In the genomic region with DNA sequence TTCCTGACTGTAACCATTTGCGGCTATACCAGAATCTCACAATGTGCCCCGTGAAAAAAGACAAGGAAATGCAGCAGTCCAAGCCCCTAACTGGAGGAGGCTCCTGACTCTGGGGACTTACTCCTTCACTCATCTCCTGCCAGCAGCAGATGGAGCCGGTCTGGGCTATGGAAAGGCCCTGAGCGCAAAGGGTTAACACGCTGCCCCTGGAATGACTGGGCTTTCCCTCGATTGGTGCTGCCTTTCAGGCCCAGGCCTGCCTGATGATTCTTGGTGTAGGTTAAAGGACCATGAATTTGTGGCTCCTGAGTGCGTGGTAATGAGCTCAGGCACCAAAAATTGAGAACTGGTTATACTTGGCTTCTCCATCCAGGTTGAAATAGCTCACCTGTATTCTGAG, we compare ENCODE assay signal across 17 cellular contexts. TPM values are rescaled to one million over a fixed set of nuclear protein-coding genes. Genes with fewer than 3 reads are reported as not detected.
A peak's percentile ranks its signal among the peaks of the same experiment; 100 is the strongest.
DNase-seq lines count a peak whose midpoint lies in the region; ATAC-seq and TF ChIP-seq lines count a peak whose summit lies in the region.
"Had no signal": no experiment of that assay in that cellular context is flagged by ENCODE, and none has a peak within 500 bp of the region (broad histone marks: within the 10 kb centered on the region; RNA-seq: fewer than 3 reads in every experiment).

No MANE protein-coding gene starts in this region.

- H3K4me1 ChIP-seq in right atrium auricular region: peaks cover 0 to 32% of the 10 kb centered on the region in 2 donors
- H3K4me1 ChIP-seq in breast epithelium: peaks cover 0 to 5% of the 10 kb centered on the region in 2 donors
- H3K4me1 ChIP-seq in iPS DF 6.9 (ENCODE audit: control insufficient read depth, insufficient read depth, low read length): no peaks in the 10 kb centered on the region
- H3K4me1 ChIP-seq in SJCRH30: no peaks in the 10 kb centered on the region
- H3K4me1 ChIP-seq: BE2C had no signal

- H3K27me3 ChIP-seq in right atrium auricular region (no peaks in the 10 kb centered on the region), breast epithelium (no peaks in the 10 kb centered on the region), iPS DF 6.9 (ENCODE audit: control insufficient read depth, insufficient read depth, low read length) (no peaks in the 10 kb centered on the region), SJCRH30 (no peaks in the 10 kb centered on the region)
- H3K27me3 ChIP-seq: BE2C had no signal

- in situ Hi-C loops in G401 (cut with HindIII; ENCODE audit: low sequenced_read_pairs): no loop called here

- H3K36me3 ChIP-seq in right atrium auricular region (no peaks in the 10 kb centered on the region), breast epithelium (no peaks in the 10 kb centered on the region), iPS DF 6.9 (ENCODE audit: control insufficient read depth, insufficient read depth, low read length) (no peaks in the 10 kb centered on the region), SJCRH30 (no peaks in the 10 kb centered on the region)
- H3K36me3 ChIP-seq: BE2C had no signal

- H3K9me3 ChIP-seq in right atrium auricular region (peaks cover 0 to 5% of the 10 kb centered on the region in 2 donors), breast epithelium (no peaks in the 10 kb centered on the region), iPS DF 6.9 (ENCODE audit: control insufficient read depth, insufficient read depth, low read length) (no peaks in the 10 kb centered on the region), SJCRH30 (replicated peaks) (no peaks in the 10 kb centered on the region)
- H3K9me3 ChIP-seq: BE2C had no signal

- intact Hi-C loops in left cardiac atrium (cut with DNase I) (no loop called here), breast epithelium (cut with DNase I; ENCODE audit: low total_unique reads) (no loop called here)

- H3K4me3 ChIP-seq in right atrium auricular region (no peak overlapping the region), breast epithelium (no peak overlapping the region), iPS DF 6.9 (ENCODE audit: low read length) (no peak overlapping the region), SJCRH30 (no peak overlapping the region)
- H3K4me3 ChIP-seq: skin epidermis had no signal

- WGBS in iPS DF 6.9 (ENCODE audit: insufficient coverage, insufficient read length): no CpG with 5 or more reads among the region's 7 CpGs

- no peak for TF ChIP-seq CTCF in right atrium auricular region (IDR thresholded peaks at IDR 0.05)
- TF ChIP-seq CTCF in breast epithelium (IDR thresholded peaks at IDR 0.05): no peak

- H3K27ac ChIP-seq in right atrium auricular region (peak overlapping the region; percentile 36 to 59), breast epithelium (peak overlapping the region; percentile 43 to 80), iPS DF 6.9 (ENCODE audit: low read length) (no peak overlapping the region), SJCRH30 (no peak overlapping the region)

- ATAC-seq in left cardiac atrium: no peak
- ATAC-seq: activated T-helper 17 cell treated with anti-CD3 and anti-CD28 coated beads, Interleukin-2, amount 50 U/mL, for 72 hours; PC-3; stimulated activated naive CD8-positive, alpha-beta T cell treated with anti-CD3 and anti-CD28 coated beads, Interleukin-15, amount 100 ng/mL, for 72 hours had no signal

- DNase-seq in right atrium auricular region (ENCODE audit: low spot score) (no peak), left cardiac atrium (no peak), breast epithelium (ENCODE audit: low spot score in 2 of 2) (no peak), iPS DF 6.9 (ENCODE audit: low read depth, low spot score) (peak; percentile 13), G401 (ENCODE audit: low spot score) (no peak), SJCRH30 (no peak), cerebellar cortex (ENCODE audit: low spot score) (no peak)
- no peak for DNase-seq in activated effector memory CD4-positive, alpha-beta T cell treated with anti-CD3 and anti-CD28 coated beads, Interleukin-2, amount 50 U/mL, for 16 hours
- DNase-seq: BE2C; midbrain; NCI-H1092 treated with DMSO at 0.1 percent for 48 hours; NCI-H2107; NCI-H748 treated with DMSO at 0.1 percent for 48 hours; PC-3; stimulated activated naive CD8-positive, alpha-beta T cell treated with anti-CD3 and anti-CD28 coated beads, Interleukin-15, amount 100 ng/mL, for 72 hours had no signal

- no peak for TF ChIP-seq POLR2A in breast epithelium (IDR thresholded peaks at IDR 0.05)

RNA-seq across cellular contexts. Expression of a gene that starts 42.3 kb away (rescaled TPM):
- total RNA-seq in right atrium auricular region (10 to 100 TPM; 21.7 to 83.1 TPM), left cardiac atrium (10 to 100 TPM; 11.1 to 26.5 TPM), breast epithelium (100 to 1,000 TPM in 2 of 3 donors, 10 to 100 TPM in 1; 68.5 to 492 (median 215) TPM)
- not detected in 2 replicates for total RNA-seq in G401 (2014; rRNA removed; shearing (Covaris generic))
- 0.10 TPM in 1 of 2 replicates, not detected in the other for total RNA-seq in SJCRH30 (2014; rRNA removed; shearing (Covaris generic))
- total RNA-seq: PC-3 had no signal

Comparison
In these comparisons a context has a peak if more than half of its experiments do, and no peak if none do; other contexts are left out.
1. H3K27ac ChIP-seq: peak in right atrium auricular region (2 of 2) and breast epithelium (2 of 2); none in iPS DF 6.9 (single experiment) and SJCRH30 (single experiment).
2. RNA of a gene that starts 42.3 kb away (total RNA-seq): 68.5 to 492 TPM in breast epithelium, 21.7 to 83.1 TPM in right atrium auricular region and 11.1 to 26.5 TPM in left cardiac atrium; 0.10 TPM in SJCRH30 and not detected in G401; every median in the first group is over 10 times any median in the second.